Comparison of ENCODE assay signal across 8 cellular contexts in genomic region chr20:62977613-62978558, GRCh38. TPM values are rescaled to one million over a fixed set of nuclear protein-coding genes. Genes with fewer than 3 reads are reported as not detected.
A peak's percentile ranks its signal among the peaks of the same experiment; 100 is the strongest.
DNase-seq lines count a peak whose midpoint lies in the region; ATAC-seq, FAIRE-seq and TF ChIP-seq lines count a peak whose summit lies in the region.

No MANE protein-coding gene starts in this region.

- no peaks in the 10 kb centered on the region for H3K36me3 Mint-ChIP-seq in activated CD8-positive, alpha-beta memory T cell treated with anti-CD3 and anti-CD28 coated beads, Interleukin-2, amount 10 ng/mL, durations not matched to agents 7 days and 5 days

- H3K4me1 Mint-ChIP-seq in activated CD8-positive, alpha-beta memory T cell treated with anti-CD3 and anti-CD28 coated beads, Interleukin-2, amount 10 ng/mL, durations not matched to agents 7 days and 5 days = peaks cover 37% of the 10 kb centered on the region

- peak; percentile 66 for DNase-seq in GM12864 (ENCODE audit: low read depth)
- peak; percentile 9 to 79 (median 64) for DNase-seq in NCI-H1417 (lab: John Stamatoyannopoulos, UW)
- peak; percentile 82 for DNase-seq in activated CD8-positive, alpha-beta memory T cell treated with anti-CD3 and anti-CD28 coated beads, Interleukin-2, amount 10 ng/mL, durations not matched to agents 7 days and 5 days
- DNase-seq in stimulated activated CD4-positive, alpha-beta T cell treated with anti-CD3 and anti-CD28 coated beads, Interleukin-15, amount 100 ng/mL, for 1 hour (ENCODE audit: low read depth in 1 of 2, low spot score in 1 of 2) = peak; percentile 60 to 66
- DNase-seq in D721Med (ENCODE audit: insufficient read length, low spot score) = no peak
- DNase-seq in HTR-8/SVneo (ENCODE audit: insufficient read length, low spot score) = no peak
- no peak for DNase-seq in posterior vena cava (ENCODE audit: low spot score)

- H3K4me3 Mint-ChIP-seq in activated CD8-positive, alpha-beta memory T cell treated with anti-CD3 and anti-CD28 coated beads, Interleukin-2, amount 10 ng/mL, durations not matched to agents 7 days and 5 days = peak overlapping the region; percentile 26

- CTCF ChIA-PET in activated CD8-positive, alpha-beta memory T cell treated with anti-CD3 and anti-CD28 coated beads, Interleukin-2, amount 10 ng/mL, durations not matched to agents 7 days and 5 days (lab: Charles Lee) = interaction anchor here (0.8 to 2.9 kb wide), 4 partner anchors 7 to 23 kb away, joined by 3 to 8 read pairs (median 3); no protein-coding TSS in a partner anchor

- H3K9me3 Mint-ChIP-seq in activated CD8-positive, alpha-beta memory T cell treated with anti-CD3 and anti-CD28 coated beads, Interleukin-2, amount 10 ng/mL, durations not matched to agents 7 days and 5 days (ENCODE audit: low read depth) = no peaks in the 10 kb centered on the region

- peak; percentile 61 for ATAC-seq in GM21786 (IDR thresholded peaks at IDR 0.05; ENCODE audit: unreplicated experiment)
- ATAC-seq in activated CD8-positive, alpha-beta memory T cell treated with anti-CD3 and anti-CD28 coated beads, Interleukin-2, amount 10 ng/mL, durations not matched to agents 7 days and 5 days = peak; percentile 77

- FAIRE-seq in D721Med (lab: Jason Lieb, UNC) = no peak
- no peak for FAIRE-seq in HTR-8/SVneo (lab: Jason Lieb, UNC)

- TF ChIP-seq CTCF in GM12864 (IDR thresholded peaks at IDR 0.05; ENCODE audit: low read depth, low read length, missing control alignments) = no peak
- TF ChIP-seq CTCF in D721Med (IDR thresholded peaks at IDR 0.05; ENCODE audit: insufficient read depth, missing control alignments) = no peak

- intact Hi-C loops in posterior vena cava (cut with DNase I) = no loop called here

- peak overlapping the region; percentile 61 for H3K27ac Mint-ChIP-seq in activated CD8-positive, alpha-beta memory T cell treated with anti-CD3 and anti-CD28 coated beads, Interleukin-2, amount 10 ng/mL, durations not matched to agents 7 days and 5 days

- peaks cover 80% of the 10 kb centered on the region for H3K27me3 Mint-ChIP-seq in activated CD8-positive, alpha-beta memory T cell treated with anti-CD3 and anti-CD28 coated beads, Interleukin-2, amount 10 ng/mL, durations not matched to agents 7 days and 5 days

- peak overlapping the region; percentile 37 for H3K4me3 ChIP-seq in GM12864 (ENCODE audit: low read depth, low read length)

RNA-seq across cellular contexts. Expression of gene SLC17A9, which starts 25.4 kb away (rescaled TPM):
- total RNA-seq in activated CD8-positive, alpha-beta memory T cell treated with anti-CD3 and anti-CD28 coated beads, Interleukin-2, amount 10 ng/mL, durations not matched to agents 7 days and 5 days = 10 to 100 TPM; 26.1 to 34.1 TPM
- 10 to 100 TPM in 1 of 2 donors, 1 to 10 TPM in 1; 9.9 to 16.3 TPM for total RNA-seq in posterior vena cava

RNA-seq across cellular contexts. Expression of gene BHLHE23, which starts 28.9 kb away (rescaled TPM):
- not detected for total RNA-seq in activated CD8-positive, alpha-beta memory T cell treated with anti-CD3 and anti-CD28 coated beads, Interleukin-2, amount 10 ng/mL, durations not matched to agents 7 days and 5 days
- total RNA-seq in posterior vena cava = not detected

RNA-seq across cellular contexts. Expression of gene GID8, which starts 39.9 kb away (rescaled TPM):
- 10 to 100 TPM; 29.8 to 36.8 TPM for total RNA-seq in activated CD8-positive, alpha-beta memory T cell treated with anti-CD3 and anti-CD28 coated beads, Interleukin-2, amount 10 ng/mL, durations not matched to agents 7 days and 5 days
- 10 to 100 TPM; 14.9 to 20.0 TPM for total RNA-seq in posterior vena cava

RNA-seq across cellular contexts. Expression of gene DIDO1, which starts 51.6 kb away (rescaled TPM):
- 10 to 100 TPM; 64.6 to 87.0 TPM for total RNA-seq in activated CD8-positive, alpha-beta memory T cell treated with anti-CD3 and anti-CD28 coated beads, Interleukin-2, amount 10 ng/mL, durations not matched to agents 7 days and 5 days
- 10 to 100 TPM; 38.5 to 44.1 TPM for total RNA-seq in posterior vena cava

Comparison
In these comparisons a context has a peak if more than half of its experiments do, and no peak if none do; other contexts are left out.
1. DNase-seq: peak in GM12864 (single experiment), NCI-H1417 (3 of 3), activated CD8-positive, alpha-beta memory T cell treated with anti-CD3 and anti-CD28 coated beads, Interleukin-2, amount 10 ng/mL, durations not matched to agents 7 days and 5 days (single experiment) and stimulated activated CD4-positive, alpha-beta T cell treated with anti-CD3 and anti-CD28 coated beads, Interleukin-15, amount 100 ng/mL, for 1 hour (2 of 2); none in D721Med (single experiment), HTR-8/SVneo (single experiment) and posterior vena cava (single experiment).